ENCODE assay signal across 2 cellular contexts in genomic region chr1:194347184-194347583, GRCh38.
TF ChIP-seq lines count a peak whose summit lies in the region.

No MANE protein-coding gene starts in this region.

TF ChIP-seq in IMR-90, 13 proteins besides CTCF, POLR2A, EP300 and RAD21:
- no peak for TF ChIP-seq CEBPB (IDR thresholded peaks at IDR 0.05; ENCODE audit: low read depth, low read length)
- TF ChIP-seq RCOR1 (IDR thresholded peaks at IDR 0.05; ENCODE audit: insufficient replicate concordance, low read length) = no peak
- TF ChIP-seq BHLHE40 (IDR thresholded peaks at IDR 0.05; ENCODE audit: low read depth, low read length) = no peak
- TF ChIP-seq NFE2L2 (IDR thresholded peaks at IDR 0.05; ENCODE audit: low read depth, low read length) = no peak
- TF ChIP-seq MAZ (IDR thresholded peaks at IDR 0.05; ENCODE audit: borderline replicate concordance, low read depth, low read length) = no peak
- no peak for TF ChIP-seq SMC3 (IDR thresholded peaks at IDR 0.05; ENCODE audit: low read depth, low read length)
- TF ChIP-seq MXI1 (IDR thresholded peaks at IDR 0.05; ENCODE audit: borderline replicate concordance, low read depth, low read length) = no peak
- no peak for TF ChIP-seq RFX5 (IDR thresholded peaks at IDR 0.05; ENCODE audit: low read depth, low read length)
- TF ChIP-seq FOS (IDR thresholded peaks at IDR 0.05; ENCODE audit: low read depth, low read length) = no peak
- no peak for TF ChIP-seq CHD1 (IDR thresholded peaks at IDR 0.05; ENCODE audit: low read depth, low read length)
- TF ChIP-seq USF2 (IDR thresholded peaks at IDR 0.05; ENCODE audit: low read depth, low read length) = no peak
- TF ChIP-seq ELK1 (IDR thresholded peaks at IDR 0.05; ENCODE audit: borderline replicate concordance, low read depth, low read length) = no peak
- TF ChIP-seq MAFK (IDR thresholded peaks at IDR 0.05; ENCODE audit: low read depth, low read length) = no peak
TF ChIP-seq in IMR-90: peak in this region for 0.

TF ChIP-seq in K562, 482 proteins besides CTCF, POLR2A, EP300 and RAD21:
- TF ChIP-seq ZKSCAN1 (IDR thresholded peaks at IDR 0.05; ENCODE audit: low read depth, low read length) = no peak
- TF ChIP-seq, protein P1, sequence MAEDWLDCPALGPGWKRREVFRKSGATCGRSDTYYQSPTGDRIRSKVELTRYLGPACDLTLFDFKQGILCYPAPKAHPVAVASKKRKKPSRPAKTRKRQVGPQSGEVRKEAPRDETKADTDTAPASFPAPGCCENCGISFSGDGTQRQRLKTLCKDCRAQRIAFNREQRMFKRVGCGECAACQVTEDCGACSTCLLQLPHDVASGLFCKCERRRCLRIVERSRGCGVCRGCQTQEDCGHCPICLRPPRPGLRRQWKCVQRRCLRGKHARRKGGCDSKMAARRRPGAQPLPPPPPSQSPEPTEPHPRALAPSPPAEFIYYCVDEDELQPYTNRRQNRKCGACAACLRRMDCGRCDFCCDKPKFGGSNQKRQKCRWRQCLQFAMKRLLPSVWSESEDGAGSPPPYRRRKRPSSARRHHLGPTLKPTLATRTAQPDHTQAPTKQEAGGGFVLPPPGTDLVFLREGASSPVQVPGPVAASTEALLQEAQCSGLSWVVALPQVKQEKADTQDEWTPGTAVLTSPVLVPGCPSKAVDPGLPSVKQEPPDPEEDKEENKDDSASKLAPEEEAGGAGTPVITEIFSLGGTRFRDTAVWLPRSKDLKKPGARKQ (CRISPR knock-in tag; IDR thresholded peaks at IDR 0.05) = no peak
- no peak for TF ChIP-seq NCOA1 (IDR thresholded peaks at IDR 0.05; ENCODE audit: low read depth)
- TF ChIP-seq KLF10 (CRISPR knock-in tag; IDR thresholded peaks at IDR 0.05) = no peak
